2 cellular contexts compared by ENCODE assay signal in genomic region chr11:119839504-119840133, GRCh38.
TF ChIP-seq lines count a peak whose summit lies in the region.

No MANE protein-coding gene starts in this region.

TF ChIP-seq in SK-N-SH treated with all-trans-retinoic acid at 6 μM for 48 hours, 23 proteins besides CTCF, POLR2A, EP300 and RAD21 (continued from another document):
- TF ChIP-seq CSRNP3 (CRISPR knock-in tag; IDR thresholded peaks at IDR 0.05) (no peak), BACH2 (CRISPR knock-in tag; IDR thresholded peaks at IDR 0.05; ENCODE audit: borderline replicate concordance) (no peak), TSHZ2 (CRISPR knock-in tag; IDR thresholded peaks at IDR 0.05) (no peak), SNAI2 (CRISPR knock-in tag; IDR thresholded peaks at IDR 0.05) (no peak), ARNTL (CRISPR knock-in tag; IDR thresholded peaks at IDR 0.05; ENCODE audit: borderline replicate concordance, low read depth) (no peak), PATZ1 (CRISPR knock-in tag; IDR thresholded peaks at IDR 0.05; ENCODE audit: borderline replicate concordance) (no peak), TOX (CRISPR knock-in tag; IDR thresholded peaks at IDR 0.05; ENCODE audit: borderline replicate concordance) (no peak), PPARA (CRISPR knock-in tag; IDR thresholded peaks at IDR 0.05; ENCODE audit: borderline replicate concordance) (no peak), CREB5 (CRISPR knock-in tag; IDR thresholded peaks at IDR 0.05; ENCODE audit: low read depth) (no peak)

TF ChIP-seq in GM12878, 131 proteins besides CTCF, POLR2A, EP300 and RAD21 (continued from another document):
- TF ChIP-seq PBX3 (IDR thresholded peaks at IDR 0.05; ENCODE audit: insufficient replicate concordance, low read depth, low read length) (peak; percentile 66), TCF7 (IDR thresholded peaks at IDR 0.05; ENCODE audit: borderline replicate concordance) (no peak), ETV6 (conservative IDR thresholded peaks at IDR 0.05 in 1 of 2, IDR thresholded peaks at IDR 0.05 in 1 of 2; ENCODE audit: borderline replicate concordance in 1 of 2, low read depth in 1 of 2) (no peak), PKNOX1 (IDR thresholded peaks at IDR 0.05) (peak; percentile 51; the same call in 1 of the 2 replicates)
